ENCODE assay signal across 8 cellular contexts in the genomic region with DNA sequence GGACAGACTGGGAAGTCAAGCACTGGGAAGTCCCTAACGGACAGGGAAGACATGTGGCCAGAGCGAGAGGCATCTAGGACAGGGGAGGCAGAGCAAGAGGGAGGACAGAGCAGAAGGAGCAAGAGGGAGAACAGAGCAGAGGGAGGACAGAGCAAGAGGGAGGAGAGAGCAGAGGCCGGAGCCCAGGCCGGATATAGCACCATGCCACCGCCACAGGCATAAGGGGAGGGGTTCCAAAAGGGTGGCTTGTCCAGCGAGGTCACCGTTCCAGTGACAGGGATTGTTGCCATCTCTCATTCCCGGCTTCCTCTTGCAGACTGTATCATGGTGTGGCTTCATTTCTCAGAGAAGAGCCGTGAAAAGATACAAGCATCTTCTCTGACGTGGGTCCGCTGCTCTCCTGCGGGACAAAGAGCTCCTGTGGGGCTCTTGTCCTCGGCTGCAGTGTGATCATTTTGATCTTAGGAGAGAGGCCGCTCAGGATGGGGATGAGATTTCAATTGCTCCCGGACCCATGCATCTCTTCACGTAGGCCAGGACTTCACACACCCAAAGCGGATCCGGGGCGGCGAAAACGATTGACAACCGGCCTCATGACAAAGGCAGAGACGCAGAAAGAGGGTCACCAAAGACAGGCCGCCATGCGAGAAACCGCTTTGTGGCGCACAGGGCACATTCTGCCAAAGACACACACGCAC.
DNase-seq lines count a peak whose midpoint lies in the region; ATAC-seq and TF ChIP-seq lines count a peak whose summit lies in the region.
"Not testable (repeated sequence)": the region's sequence is repeated elsewhere in the genome, so short reads cannot be mapped to it uniquely, and the experiment has no call there.

No MANE protein-coding gene starts in this region.

- H3K9ac ChIP-seq in iPS-18a (ENCODE audit: low read length): not testable (repeated sequence)
- H3K9ac ChIP-seq in trophoblast cell (ENCODE audit: low read length): peak overlapping the region; percentile 26

- H2AFZ ChIP-seq in trophoblast cell (ENCODE audit: insufficient read depth, low read length, poor library complexity): not testable (repeated sequence)

- not testable (repeated sequence) for H3K36me3 ChIP-seq in CD8-positive, alpha-beta memory T cell (ENCODE audit: insufficient read depth, low read length); iPS-18a (ENCODE audit: control insufficient read depth, low read depth, low read length); trophoblast cell (ENCODE audit: control insufficient read depth in 1 of 2, insufficient read depth in 2 of 2, low read length in 2 of 2)

- not testable (repeated sequence) for H2BK5ac ChIP-seq in trophoblast cell (ENCODE audit: low read depth, low read length, poor library complexity)

- not testable (repeated sequence) for H4K12ac ChIP-seq in trophoblast cell (ENCODE audit: low read depth, low read length)

- peaks cover 33% of the 10 kb centered on the region for H3K27me3 ChIP-seq in CD8-positive, alpha-beta memory T cell (ENCODE audit: insufficient read depth, low read length, poor library complexity, severe bottlenecking)
- peaks cover 69% of the 10 kb centered on the region for H3K27me3 ChIP-seq in iPS-18a (ENCODE audit: control insufficient read depth, insufficient read depth, low read length)
- not testable (repeated sequence) for H3K27me3 ChIP-seq in trophoblast cell (ENCODE audit: insufficient read depth, low read length)

- not testable (repeated sequence) for H2BK12ac ChIP-seq in trophoblast cell (ENCODE audit: low read length)

- H4K91ac ChIP-seq in trophoblast cell (ENCODE audit: low read depth, low read length): not testable (repeated sequence)

- H3K27me3 Mint-ChIP-seq in CD8-positive, alpha-beta memory T cell: peaks cover 70 to 79% of the 10 kb centered on the region in 2 donors
- H3K27me3 Mint-ChIP-seq in T-helper 17 cell: peaks cover 79% of the 10 kb centered on the region
- peaks cover 33% of the 10 kb centered on the region for H3K27me3 Mint-ChIP-seq in activated naive CD4-positive, alpha-beta T cell treated with anti-CD3 and anti-CD28 coated beads, Interleukin-2, amount 50 U/mL, for 24 hours
- H3K27me3 Mint-ChIP-seq in chondrocyte (ENCODE audit: low read depth): not testable (repeated sequence)
- peaks cover 24 to 89% (median 56%) of the 10 kb centered on the region in 5 donors for H3K27me3 Mint-ChIP-seq in naive thymus-derived CD8-positive, alpha-beta T cell

- not testable (repeated sequence) for H3K27ac Mint-ChIP-seq in CD8-positive, alpha-beta memory T cell; activated naive CD4-positive, alpha-beta T cell treated with anti-CD3 and anti-CD28 coated beads, Interleukin-2, amount 50 U/mL, for 24 hours; chondrocyte (ENCODE audit: unreplicated experiment)
- H3K27ac Mint-ChIP-seq in T-helper 17 cell: peak overlapping the region; percentile 32
- H3K27ac Mint-ChIP-seq in naive thymus-derived CD8-positive, alpha-beta T cell: peak overlapping the region in 1 of 10 donors; percentile 41

- H3K79me2 ChIP-seq in trophoblast cell (ENCODE audit: control insufficient read depth, insufficient read depth, low read length, poor library complexity): not testable (repeated sequence)

- H3K79me1 ChIP-seq in trophoblast cell (ENCODE audit: low read length): not testable (repeated sequence)

- not testable (repeated sequence) for H3K4ac ChIP-seq in trophoblast cell (ENCODE audit: low read depth, low read length)

- peak overlapping the region in 6 of 7 donors; percentile 18 to 75 (median 42) for H3K4me3 Mint-ChIP-seq in CD8-positive, alpha-beta memory T cell
- peak overlapping the region; percentile 70 for H3K4me3 Mint-ChIP-seq in T-helper 17 cell
- peak overlapping the region; percentile 24 for H3K4me3 Mint-ChIP-seq in activated naive CD4-positive, alpha-beta T cell treated with anti-CD3 and anti-CD28 coated beads, Interleukin-2, amount 50 U/mL, for 24 hours
- H3K4me3 Mint-ChIP-seq in chondrocyte (ENCODE audit: unreplicated experiment): not testable (repeated sequence)
- H3K4me3 Mint-ChIP-seq in naive thymus-derived CD8-positive, alpha-beta T cell: peak overlapping the region in 7 of 10 donors; percentile 11 to 76 (median 56)

- CTCF ChIA-PET in CD8-positive, alpha-beta memory T cell (lab: Charles Lee): not testable (repeated sequence)

- POLR2A ChIA-PET in CD8-positive, alpha-beta memory T cell (lab: Charles Lee); naive thymus-derived CD8-positive, alpha-beta T cell (lab: Charles Lee): not testable (repeated sequence)

- TF ChIP-seq CTCF in chondrocyte (IDR thresholded peaks at IDR 0.05): not testable (repeated sequence)

- not testable (repeated sequence) for H2BK120ac ChIP-seq in trophoblast cell (ENCODE audit: insufficient read depth, low read length, poor library complexity)

- H3K9me3 ChIP-seq in CD8-positive, alpha-beta memory T cell (ENCODE audit: low read length); T-helper 17 cell (ENCODE audit: control insufficient read depth, low read length, poor library complexity, severe bottlenecking); iPS-18a (ENCODE audit: control insufficient read depth, low read depth, low read length); trophoblast cell (ENCODE audit: insufficient read depth, low read depth, low read length): not testable (repeated sequence)

- not testable (repeated sequence) for H3K18ac ChIP-seq in trophoblast cell (ENCODE audit: low read length)

- H3K9me3 Mint-ChIP-seq in CD8-positive, alpha-beta memory T cell; activated naive CD4-positive, alpha-beta T cell treated with anti-CD3 and anti-CD28 coated beads, Interleukin-2, amount 50 U/mL, for 24 hours; chondrocyte (ENCODE audit: low read depth); naive thymus-derived CD8-positive, alpha-beta T cell: not testable (repeated sequence)

- not testable (repeated sequence) for ATAC-seq in T-helper 17 cell; naive thymus-derived CD8-positive, alpha-beta T cell

- no CpG with 5 or more reads among the region's 28 CpGs for WGBS in trophoblast cell (ENCODE audit: extremely low coverage, insufficient coverage, insufficient read length)

- not testable (repeated sequence) for H3K14ac ChIP-seq in trophoblast cell (ENCODE audit: low read length)

- H2AK5ac ChIP-seq in trophoblast cell (ENCODE audit: low read length): not testable (repeated sequence)

- not testable (repeated sequence) for DNase-seq in CD8-positive, alpha-beta memory T cell; T-helper 17 cell; trophoblast cell
- DNase-seq in chondrocyte (ENCODE audit: low spot score) (peak; percentile 42), ureter (ENCODE audit: low spot score) (peak; percentile 37)
- peak in 1 of 10 donors; percentile 45 for DNase-seq in naive thymus-derived CD8-positive, alpha-beta T cell

- H3K23ac ChIP-seq in trophoblast cell (ENCODE audit: low read length): not testable (repeated sequence)

- H4K8ac ChIP-seq in trophoblast cell (ENCODE audit: low read depth, low read length): not testable (repeated sequence)

- peaks cover 54 to 63% (median 60%) of the 10 kb centered on the region in 3 donors for H3K4me1 Mint-ChIP-seq in CD8-positive, alpha-beta memory T cell
- peaks cover 50% of the 10 kb centered on the region for H3K4me1 Mint-ChIP-seq in T-helper 17 cell
- peaks cover 42% of the 10 kb centered on the region for H3K4me1 Mint-ChIP-seq in activated naive CD4-positive, alpha-beta T cell treated with anti-CD3 and anti-CD28 coated beads, Interleukin-2, amount 50 U/mL, for 24 hours
- peaks cover 17% of the 10 kb centered on the region for H3K4me1 Mint-ChIP-seq in chondrocyte (ENCODE audit: low read depth)
- peaks cover 30 to 62% (median 39%) of the 10 kb centered on the region in 4 donors for H3K4me1 Mint-ChIP-seq in naive thymus-derived CD8-positive, alpha-beta T cell

- H3K36me3 Mint-ChIP-seq in CD8-positive, alpha-beta memory T cell; T-helper 17 cell (ENCODE audit: low read depth); activated naive CD4-positive, alpha-beta T cell treated with anti-CD3 and anti-CD28 coated beads, Interleukin-2, amount 50 U/mL, for 24 hours; chondrocyte (ENCODE audit: low read depth); naive thymus-derived CD8-positive, alpha-beta T cell: not testable (repeated sequence)

- not testable (repeated sequence) for H3K4me2 ChIP-seq in trophoblast cell (ENCODE audit: low read length)

- not testable (repeated sequence) for H3K4me3 ChIP-seq in CD8-positive, alpha-beta memory T cell (ENCODE audit: low read length); trophoblast cell (ENCODE audit: low read depth, low read length)
- H3K4me3 ChIP-seq in iPS-18a (ENCODE audit: low read length): peak overlapping the region; percentile 64

- H3K27ac ChIP-seq in CD8-positive, alpha-beta memory T cell (ENCODE audit: low read depth, low read length); iPS-18a (ENCODE audit: low read length); trophoblast cell (ENCODE audit: low read depth, low read length): not testable (repeated sequence)

- H3K4me1 ChIP-seq in CD8-positive, alpha-beta memory T cell (ENCODE audit: insufficient read depth, low read length): peaks cover 23% of the 10 kb centered on the region
- not testable (repeated sequence) for H3K4me1 ChIP-seq in iPS-18a (ENCODE audit: control insufficient read depth, low read depth, low read length)
- H3K4me1 ChIP-seq in trophoblast cell (ENCODE audit: control insufficient read depth in 1 of 2, insufficient read depth in 2 of 2, low read length in 2 of 2): peaks cover 5 to 10% of the 10 kb centered on the region in 2 experiments
